In genomic region chr2:152334701-152335015, GRCh38 we compare ENCODE assay signal across 1 cellular context.
TF ChIP-seq lines count a peak whose summit lies in the region.

No MANE protein-coding gene starts in this region.

TF ChIP-seq in HCT116, 20 proteins besides CTCF, POLR2A, EP300 and RAD21 (continued from another document):
- TF ChIP-seq REST (IDR thresholded peaks at IDR 0.05; ENCODE audit: low read depth) (no peak), SRF (IDR thresholded peaks at IDR 0.05; ENCODE audit: low read depth) (no peak; the same call in 1 of the 2 replicates)
